ENCODE assay signal across 8 cellular contexts in the genomic region with DNA sequence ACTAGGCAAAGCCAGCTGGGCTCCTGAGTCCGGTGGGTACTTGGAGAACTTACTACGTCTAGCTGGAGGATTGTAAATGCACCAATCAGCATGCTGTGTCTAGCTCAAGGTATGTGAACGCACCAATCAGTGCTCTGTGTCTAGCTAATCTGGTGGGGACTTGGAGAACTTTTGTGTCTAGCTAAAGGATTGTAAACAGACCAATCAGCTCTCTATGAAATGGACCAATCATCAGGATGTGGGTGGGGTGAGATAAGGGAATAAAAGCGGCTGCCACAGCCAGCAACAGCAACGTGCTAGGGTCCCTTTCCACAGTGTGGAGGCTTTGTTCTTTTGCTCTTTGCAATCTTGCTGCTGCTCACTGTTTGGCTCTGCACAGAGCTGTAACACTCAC.
DNase-seq lines count a peak whose midpoint lies in the region; ATAC-seq, FAIRE-seq and TF ChIP-seq lines count a peak whose summit lies in the region.
"Not testable (repeated sequence)": the region's sequence is repeated elsewhere in the genome, so short reads cannot be mapped to it uniquely, and the experiment has no call there.

No MANE protein-coding gene starts in this region.

- not testable (repeated sequence) for H3K36me3 ChIP-seq in HUES6 (ENCODE audit: control insufficient read depth, insufficient read depth, low read length); K562 (ENCODE audit: control insufficient read depth, insufficient read depth, low read length); testis (ENCODE audit: low read depth, missing control alignments)

- POLR2A ChIA-PET in RWPE1 (lab: Yijun Ruan, JAX; ENCODE audit: low non-redundant PET); activated CD8-positive, alpha-beta T cell treated with anti-CD3 and anti-CD28 coated beads for 36 hours (lab: Charles Lee); K562 (lab: Yijun Ruan, JAX): not testable (repeated sequence)

- CTCF ChIA-PET in RWPE1 (lab: Yijun Ruan, JAX); activated CD8-positive, alpha-beta T cell treated with anti-CD3 and anti-CD28 coated beads for 36 hours (lab: Charles Lee); K562 (lab: Yijun Ruan, JAX; ENCODE audit: low intra/inter-chr PET ratio): not testable (repeated sequence)

- not testable (repeated sequence) for H3K27ac Mint-ChIP-seq in activated CD8-positive, alpha-beta T cell treated with anti-CD3 and anti-CD28 coated beads for 36 hours
- H3K27ac Mint-ChIP-seq in nephron: peak overlapping the region in 2 of 3 experiments; percentile 54 to 62

- TF ChIP-seq CTCF in RWPE1 (conservative IDR thresholded peaks at IDR 0.05; ENCODE audit: low read depth); activated CD8-positive, alpha-beta T cell treated with anti-CD3 and anti-CD28 coated beads for 36 hours (IDR thresholded peaks at IDR 0.05); K562 (IDR thresholded peaks at IDR 0.05 in 2 of 3, conservative IDR thresholded peaks at IDR 0.05 in 1 of 3; ENCODE audit: insufficient read depth in 2 of 3, low read depth in 1 of 3, low read length in 3 of 3); nephron (IDR thresholded peaks at IDR 0.05; ENCODE audit: unreplicated experiment in 3 of 3); testis (IDR thresholded peaks at IDR 0.05): not testable (repeated sequence)

- intact Hi-C loops in activated CD8-positive, alpha-beta T cell treated with anti-CD3 and anti-CD28 coated beads for 36 hours (cut with micrococcal nuclease); K562 (cut with micrococcal nuclease); testis (cut with DNase I; ENCODE audit: low total_unique reads): not testable (repeated sequence)

- H3K9me1 ChIP-seq in K562 (ENCODE audit: control insufficient read depth, insufficient read depth, low read length): not testable (repeated sequence)

- H3K4me1 Mint-ChIP-seq in activated CD8-positive, alpha-beta T cell treated with anti-CD3 and anti-CD28 coated beads for 36 hours (ENCODE audit: low read depth); nephron: not testable (repeated sequence)

- ATAC-seq in activated CD8-positive, alpha-beta T cell treated with anti-CD3 and anti-CD28 coated beads for 36 hours: not testable (repeated sequence)
- ATAC-seq in K562: peak; percentile 51; the same call in 1 of the 3 replicates

- H3K79me2 ChIP-seq in K562 (ENCODE audit: control insufficient read depth, insufficient read depth, low read length): not testable (repeated sequence)

- not testable (repeated sequence) for H3K36me3 Mint-ChIP-seq in activated CD8-positive, alpha-beta T cell treated with anti-CD3 and anti-CD28 coated beads for 36 hours (ENCODE audit: low read depth); nephron (ENCODE audit: low read depth)

- TF ChIP-seq EP300 in K562 (IDR thresholded peaks at IDR 0.05; ENCODE audit: low read length): not testable (repeated sequence)

- H3K9me3 Mint-ChIP-seq in activated CD8-positive, alpha-beta T cell treated with anti-CD3 and anti-CD28 coated beads for 36 hours; nephron: not testable (repeated sequence)

- H3K27ac ChIP-seq in HUES6 (ENCODE audit: low read depth, low read length); K562 (ENCODE audit: extremely low read depth, low read depth, low read length); testis: not testable (repeated sequence)
- peak overlapping the region; percentile 57 for H3K27ac ChIP-seq in RWPE1

- FAIRE-seq in K562 (lab: Jason Lieb, UNC): not testable (repeated sequence)

- BruUV-seq in K562 (replicated peaks; lab: Mats Ljungman, UMichigan): not testable (repeated sequence)

- not testable (repeated sequence) for H2AFZ ChIP-seq in K562 (ENCODE audit: low read depth, low read length)

- not testable (repeated sequence) for TF ChIP-seq POLR2A in K562 (conservative IDR thresholded peaks at IDR 0.05); testis (IDR thresholded peaks at IDR 0.05)

- peak overlapping the region; percentile 54 for H3K4me3 ChIP-seq in HUES6 (ENCODE audit: low read depth, low read length)
- H3K4me3 ChIP-seq in K562: not testable (repeated sequence)
- peak overlapping the region in 1 of 2 donors; percentile 26 for H3K4me3 ChIP-seq in testis

- H3K4me1 ChIP-seq in HUES6 (ENCODE audit: control insufficient read depth, insufficient read depth, low read length); K562 (replicated peaks in 1 of 2; ENCODE audit: control insufficient read depth in 2 of 2, insufficient read depth in 2 of 2, low read length in 2 of 2); testis: not testable (repeated sequence)

- H3K27me3 Mint-ChIP-seq in activated CD8-positive, alpha-beta T cell treated with anti-CD3 and anti-CD28 coated beads for 36 hours; nephron (ENCODE audit: low read depth): not testable (repeated sequence)

- 0% methylated on average over 2 of the region's 5 CpGs for WGBS in K562 (ENCODE audit: insufficient coverage, low coverage, missing lambda C conversion rate)
- 27 to 72% methylated on average over 2 to 5 of the region's 5 CpGs for WGBS in testis, 2 donors

- DNase-seq in COR-L47 (lab: John Stamatoyannopoulos, UW) (peak; percentile 24), K562 (ENCODE audit: extremely low read depth in 1 of 4, low spot score in 3 of 4) (peak in 1 of 4 experiments; percentile 10), foreskin melanocyte (peak; percentile 9), testis (peak; percentile 64)
- not testable (repeated sequence) for DNase-seq in RWPE1 (ENCODE audit: low spot score)
- DNase-seq in activated CD8-positive, alpha-beta T cell treated with anti-CD3 and anti-CD28 coated beads for 36 hours: peak; percentile 2

- in situ Hi-C loops in K562 (cut with MboI): not testable (repeated sequence)

- H3K4me3 Mint-ChIP-seq in activated CD8-positive, alpha-beta T cell treated with anti-CD3 and anti-CD28 coated beads for 36 hours: peak overlapping the region; percentile 12
- peak overlapping the region; percentile 76 to 87 (median 85) for H3K4me3 Mint-ChIP-seq in nephron

- not testable (repeated sequence) for H3K27me3 ChIP-seq in HUES6 (ENCODE audit: control insufficient read depth, insufficient read depth, low read length); K562 (ENCODE audit: control insufficient read depth in 2 of 2, insufficient read depth in 2 of 2, low read length in 2 of 2); testis

- H4K20me1 ChIP-seq in K562 (replicated peaks; ENCODE audit: control insufficient read depth, insufficient read depth, low read length): not testable (repeated sequence)

- H3K9me3 ChIP-seq in HUES6 (ENCODE audit: control insufficient read depth, insufficient read depth, low read depth, low read length); K562 (replicated peaks; ENCODE audit: control insufficient read depth, insufficient read depth, low read depth, low read length); testis: not testable (repeated sequence)

- not testable (repeated sequence) for H3K9ac ChIP-seq in HUES6 (ENCODE audit: low read length); K562 (ENCODE audit: insufficient read depth in 1 of 2, low read depth in 2 of 2, low read length in 2 of 2)

- TF ChIP-seq RAD21 in K562 (CRISPR knock-in tag; conservative IDR thresholded peaks at IDR 0.05 in 1 of 2, IDR thresholded peaks at IDR 0.05 in 1 of 2): not testable (repeated sequence)

- not testable (repeated sequence) for H3K4me2 ChIP-seq in K562 (ENCODE audit: insufficient read depth, low read length)

TF ChIP-seq in K562, 482 proteins besides CTCF, POLR2A, EP300 and RAD21:
- TF ChIP-seq NFYB (IDR thresholded peaks at IDR 0.05; ENCODE audit: extremely low read depth, insufficient read length) (peak; percentile 57), ASH1L (IDR thresholded peaks at IDR 0.05; ENCODE audit: borderline replicate concordance, low read depth, partially characterized antibody) (peak; percentile 33), CC2D1A (IDR thresholded peaks at IDR 0.05) (peak; percentile 17; the same call in 1 of the 2 replicates)
